ENCODE assay signal across 23 cellular contexts in genomic region chrX:120857240-120857639, GRCh38. TPM values are rescaled to one million over a fixed set of nuclear protein-coding genes. Genes with fewer than 3 reads are reported as not detected.
DNase-seq lines count a peak whose midpoint lies in the region; ATAC-seq, FAIRE-seq and TF ChIP-seq lines count a peak whose summit lies in the region.
"Had no signal": no experiment of that assay in that cellular context is flagged by ENCODE, and none has a peak within 500 bp of the region (broad histone marks: within the 10 kb centered on the region; RNA-seq: fewer than 3 reads in every experiment).

No MANE protein-coding gene starts in this region.

- no peak for FAIRE-seq in RCC 7860 (lab: Jason Lieb, UNC)
- FAIRE-seq: colon had no signal

- H3K27ac Mint-ChIP-seq in GM23338: no peak overlapping the region
- no peak overlapping the region for H3K27ac Mint-ChIP-seq in stimulated activated naive CD8-positive, alpha-beta T cell treated with anti-CD3 and anti-CD28 coated beads, Interleukin-15, amount 100 ng/mL, for 72 hours
- H3K27ac Mint-ChIP-seq: activated naive CD8-positive, alpha-beta T cell treated with anti-CD3 and anti-CD28 coated beads, Interleukin-2, amount 50 U/mL, for 24 hours; activated T-cell treated with anti-CD3 and anti-CD28 coated beads, Interleukin-2, amount 50 U/mL, for 24 hours; nephron had no signal

- no peak overlapping the region for H3K4me2 ChIP-seq in GM23338

- H3K9me3 Mint-ChIP-seq in GM23338: no peaks in the 10 kb centered on the region
- no peaks in the 10 kb centered on the region for H3K9me3 Mint-ChIP-seq in stimulated activated naive CD8-positive, alpha-beta T cell treated with anti-CD3 and anti-CD28 coated beads, Interleukin-15, amount 100 ng/mL, for 72 hours
- H3K9me3 Mint-ChIP-seq: activated naive CD8-positive, alpha-beta T cell treated with anti-CD3 and anti-CD28 coated beads, Interleukin-2, amount 50 U/mL, for 24 hours; activated T-cell treated with anti-CD3 and anti-CD28 coated beads, Interleukin-2, amount 50 U/mL, for 24 hours had no signal

- peak; percentile 52 to 62 for TF ChIP-seq CTCF in GM23338 (conservative IDR thresholded peaks at IDR 0.05; ENCODE audit: low read depth in 2 of 2)

- no peaks in the 10 kb centered on the region for H3K36me3 Mint-ChIP-seq in GM23338 (ENCODE audit: low read depth)

- H3K36me3 ChIP-seq in GM23338 (ENCODE audit: insufficient read depth): no peaks in the 10 kb centered on the region
- H3K36me3 ChIP-seq: BLaER1 treated with 17β-estradiol and CSF1 and Interleukin-3, amounts not matched to agents 10 nM and 100 nM; esophagus muscularis mucosa; HAP-1; right lobe of liver; upper lobe of left lung had no signal

- no peaks in the 10 kb centered on the region for H3K27me3 ChIP-seq in GM23338 (ENCODE audit: insufficient read depth)
- H3K27me3 ChIP-seq: BLaER1 treated with 17β-estradiol and CSF1 and Interleukin-3, amounts not matched to agents 10 nM and 100 nM; esophagus muscularis mucosa; right lobe of liver; upper lobe of left lung had no signal

- peaks cover 7% of the 10 kb centered on the region for H3K4me1 Mint-ChIP-seq in GM23338
- H3K4me1 Mint-ChIP-seq in stimulated activated naive CD8-positive, alpha-beta T cell treated with anti-CD3 and anti-CD28 coated beads, Interleukin-15, amount 100 ng/mL, for 72 hours: no peaks in the 10 kb centered on the region
- H3K4me1 Mint-ChIP-seq: nephron had no signal

- H3F3A ChIP-seq in GM23338 (replicated peaks; ENCODE audit: low read depth): no peaks in the 10 kb centered on the region

- no peak overlapping the region for H3K27ac ChIP-seq in GM23338 (ENCODE audit: low read depth)
- H3K27ac ChIP-seq: BLaER1 treated with 17β-estradiol and CSF1 and Interleukin-3, amounts not matched to agents 10 nM and 100 nM; esophagus muscularis mucosa; right lobe of liver; upper lobe of left lung had no signal

- 0 out of 2 replicates have a peak overlapping the region, but pooled peaks have one; percentile 19 for H2AFZ ChIP-seq in GM23338

- no peaks in the 10 kb centered on the region for H3K4me1 ChIP-seq in GM23338 (ENCODE audit: insufficient read depth)
- H3K4me1 ChIP-seq: esophagus muscularis mucosa, HAP-1, right lobe of liver, upper lobe of left lung had no signal

- DNase-seq in Daoy (ENCODE audit: low read depth): peak; percentile 2
- DNase-seq in GM23338 (ENCODE audit: low spot score): peak; percentile 88
- peak; percentile 5 for DNase-seq in RCC 7860 (ENCODE audit: low spot score)
- peak; percentile 68 for DNase-seq in iPS DF 19.7 (ENCODE audit: low read depth, low spot score)
- no peak for DNase-seq in NCI-H345 treated with DMSO at 0.1 percent for 48 hours (lab: John Stamatoyannopoulos, UW; ENCODE audit: unreplicated experiment)
- no peak for DNase-seq in activated naive CD4-positive, alpha-beta T cell treated with anti-CD3 and anti-CD28 coated beads, Interleukin-2, amount 50 U/mL, for 16 hours
- DNase-seq in stimulated activated naive CD8-positive, alpha-beta T cell treated with anti-CD3 and anti-CD28 coated beads, Interleukin-15, amount 100 ng/mL, for 72 hours: no peak
- DNase-seq: activated CD4-positive, CD25-positive, alpha-beta regulatory T cell treated with anti-CD3 and anti-CD28 coated beads, Interleukin-2, amount 50 U/mL, for 72 hours; activated naive CD8-positive, alpha-beta T cell treated with anti-CD3 and anti-CD28 coated beads, Interleukin-2, amount 50 U/mL, for 24 hours; activated T-cell treated with anti-CD3 and anti-CD28 coated beads, Interleukin-2, amount 50 U/mL, for 24 hours; EL; hypothalamus; right lobe of liver; stimulated activated CD4-positive, alpha-beta T cell treated with anti-CD3 and anti-CD28 coated beads, Interleukin-4, amount 100 ng/mL, for 1 hour; T-helper 1 cell; upper lobe of left lung had no signal

- no peaks in the 10 kb centered on the region for H3K79me2 ChIP-seq in GM23338 (replicated peaks; ENCODE audit: insufficient read depth)

- H3K4me3 ChIP-seq in GM23338: no peak overlapping the region
- H3K4me3 ChIP-seq: BLaER1 treated with 17β-estradiol and CSF1 and Interleukin-3, amounts not matched to agents 10 nM and 100 nM; esophagus muscularis mucosa; HAP-1; right lobe of liver; upper lobe of left lung had no signal

- H3K9me2 ChIP-seq in GM23338 (ENCODE audit: insufficient read depth): no peaks in the 10 kb centered on the region

- H4K20me1 ChIP-seq in GM23338 (replicated peaks; ENCODE audit: insufficient read depth): no peaks in the 10 kb centered on the region
- H4K20me1 ChIP-seq: BLaER1 treated with 17β-estradiol and CSF1 and Interleukin-3, amounts not matched to agents 10 nM and 100 nM had no signal

- ATAC-seq in GM23338: peak; percentile 86
- ATAC-seq in stimulated activated naive CD8-positive, alpha-beta T cell treated with anti-CD3 and anti-CD28 coated beads, Interleukin-15, amount 100 ng/mL, for 72 hours: no peak
- ATAC-seq: activated naive CD8-positive, alpha-beta T cell treated with anti-CD3 and anti-CD28 coated beads, Interleukin-2, amount 50 U/mL, for 24 hours; Panc1; right lobe of liver had no signal

- H3K27me3 Mint-ChIP-seq in GM23338 (ENCODE audit: insufficient read depth, low read depth, poor library complexity): no peaks in the 10 kb centered on the region
- no peaks in the 10 kb centered on the region for H3K27me3 Mint-ChIP-seq in stimulated activated naive CD8-positive, alpha-beta T cell treated with anti-CD3 and anti-CD28 coated beads, Interleukin-15, amount 100 ng/mL, for 72 hours
- H3K27me3 Mint-ChIP-seq: activated naive CD8-positive, alpha-beta T cell treated with anti-CD3 and anti-CD28 coated beads, Interleukin-2, amount 50 U/mL, for 24 hours had no signal

- H3K4me3 Mint-ChIP-seq in GM23338: no peak overlapping the region
- H3K4me3 Mint-ChIP-seq in stimulated activated naive CD8-positive, alpha-beta T cell treated with anti-CD3 and anti-CD28 coated beads, Interleukin-15, amount 100 ng/mL, for 72 hours: no peak overlapping the region
- H3K4me3 Mint-ChIP-seq: activated naive CD8-positive, alpha-beta T cell treated with anti-CD3 and anti-CD28 coated beads, Interleukin-2, amount 50 U/mL, for 24 hours; activated T-cell treated with anti-CD3 and anti-CD28 coated beads, Interleukin-2, amount 50 U/mL, for 24 hours; nephron had no signal

TF ChIP-seq in GM23338, 12 proteins besides CTCF, POLR2A, EP300 and RAD21:
- TF ChIP-seq, protein P1, sequence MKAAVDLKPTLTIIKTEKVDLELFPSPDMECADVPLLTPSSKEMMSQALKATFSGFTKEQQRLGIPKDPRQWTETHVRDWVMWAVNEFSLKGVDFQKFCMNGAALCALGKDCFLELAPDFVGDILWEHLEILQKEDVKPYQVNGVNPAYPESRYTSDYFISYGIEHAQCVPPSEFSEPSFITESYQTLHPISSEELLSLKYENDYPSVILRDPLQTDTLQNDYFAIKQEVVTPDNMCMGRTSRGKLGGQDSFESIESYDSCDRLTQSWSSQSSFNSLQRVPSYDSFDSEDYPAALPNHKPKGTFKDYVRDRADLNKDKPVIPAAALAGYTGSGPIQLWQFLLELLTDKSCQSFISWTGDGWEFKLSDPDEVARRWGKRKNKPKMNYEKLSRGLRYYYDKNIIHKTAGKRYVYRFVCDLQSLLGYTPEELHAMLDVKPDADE (IDR thresholded peaks at IDR 0.05): no peak
- TF ChIP-seq JUNB (IDR thresholded peaks at IDR 0.05; ENCODE audit: unreplicated experiment): no peak
- peak; percentile 33; the same call in 1 of the 2 replicates for TF ChIP-seq CREB1 (CRISPR knock-in tag; IDR thresholded peaks at IDR 0.05; ENCODE audit: low read depth)

RNA-seq across cellular contexts. Expression of gene CT47B1, which starts 18.4 kb away (rescaled TPM):
- not detected in 2 replicates for total RNA-seq in Daoy (2014; rRNA removed; shearing (Covaris generic))
- not detected in 2 replicates for total RNA-seq in GM23338 (2014; rRNA removed; shearing (Covaris generic))
- not detected in 2 replicates for polyA plus RNA-seq in GM23338 (2016; fragmentation: Nextera tagmentation; extraction: Ambion mirVana)
- total RNA-seq: esophagus muscularis mucosa, lower leg skin, right lobe of liver, upper lobe of left lung had no signal

Comparison
In these comparisons a context has a peak if more than half of its experiments do, and no peak if none do; other contexts are left out.
1. DNase-seq: peak in Daoy (single experiment), GM23338 (single experiment), RCC 7860 (single experiment) and iPS DF 19.7 (single experiment); none in NCI-H345 treated with DMSO at 0.1 percent for 48 hours (single experiment), activated naive CD4-positive, alpha-beta T cell treated with anti-CD3 and anti-CD28 coated beads, Interleukin-2, amount 50 U/mL, for 16 hours (single experiment) and stimulated activated naive CD8-positive, alpha-beta T cell treated with anti-CD3 and anti-CD28 coated beads, Interleukin-15, amount 100 ng/mL, for 72 hours (0 of 2).